ENCODE assay signal across 8 cellular contexts in genomic region chr15:49832421-49832980, GRCh38.
DNase-seq lines count a peak whose midpoint lies in the region; ATAC-seq and TF ChIP-seq lines count a peak whose summit lies in the region.

No MANE protein-coding gene starts in this region.

- no peaks in the 10 kb centered on the region for H3K9me3 ChIP-seq in liver (ENCODE audit: control insufficient read depth in 4 of 4, low read length in 3 of 4)
- no peaks in the 10 kb centered on the region for H3K9me3 ChIP-seq in esophagus squamous epithelium

- H3K9ac ChIP-seq in liver (ENCODE audit: low read depth in 1 of 2, low read length in 2 of 2): no peak overlapping the region

- peak; percentile 85 for TF ChIP-seq CTCF in LNCaP clone FGC (IDR thresholded peaks at IDR 0.05; ENCODE audit: control insufficient read depth, extremely low read depth, insufficient read depth)
- TF ChIP-seq CTCF in liver (IDR thresholded peaks at IDR 0.05; ENCODE audit: low read depth, low read length, missing input control): peak; percentile 17
- peak in 1 of 6 experiments; percentile 20 for TF ChIP-seq CTCF in esophagus squamous epithelium (IDR thresholded peaks at IDR 0.05)
- TF ChIP-seq CTCF in omental fat pad (IDR thresholded peaks at IDR 0.05): no peak

- peak; percentile 40 to 81 for TF ChIP-seq RAD21 in liver (IDR thresholded peaks at IDR 0.05)

- H3K27ac ChIP-seq in liver (ENCODE audit: low read depth in 1 of 2, low read length in 2 of 2) (no peak overlapping the region), esophagus squamous epithelium (peak overlapping the region in 1 of 4 donors; percentile 55)

- H3K27me3 ChIP-seq in liver (ENCODE audit: control insufficient read depth in 4 of 4, insufficient read depth in 4 of 4, low read length in 3 of 4) (no peaks in the 10 kb centered on the region), esophagus squamous epithelium (no peaks in the 10 kb centered on the region)

- in situ Hi-C loops in T47D (cut with HindIII; ENCODE audit: low pct_unique_long_range_greater_than_20kb, low sequenced_read_pairs): no loop called here

- H3K4me1 ChIP-seq in liver (ENCODE audit: control insufficient read depth in 4 of 4, insufficient read depth in 4 of 4, low read length in 3 of 4): no peaks in the 10 kb centered on the region
- no peaks in the 10 kb centered on the region for H3K4me1 ChIP-seq in esophagus squamous epithelium

- no peak overlapping the region for H3K4me3 ChIP-seq in LNCaP clone FGC (ENCODE audit: low read depth, low read length)
- no peak overlapping the region for H3K4me3 ChIP-seq in liver (ENCODE audit: low read depth in 1 of 3, low read length in 3 of 3)
- no peak overlapping the region for H3K4me3 ChIP-seq in esophagus squamous epithelium

- peak; percentile 73 for DNase-seq in DMS53 (lab: John Stamatoyannopoulos, UW)
- DNase-seq in LNCaP clone FGC (ENCODE audit: low read depth): no peak
- DNase-seq in T47D (ENCODE audit: low read depth in 1 of 2, low spot score in 1 of 2): peak; percentile 10 to 44
- DNase-seq in esophagus squamous epithelium (lab: John Stamatoyannopoulos, UW): no peak
- no peak for DNase-seq in omental fat pad (ENCODE audit: low spot score)
- DNase-seq in COLO829 (ENCODE audit: low spot score): no peak

- no peak for TF ChIP-seq POLR2A in esophagus squamous epithelium (IDR thresholded peaks at IDR 0.05)

- H3K36me3 ChIP-seq in liver (ENCODE audit: control insufficient read depth in 4 of 4, insufficient read depth in 3 of 4, low read depth in 1 of 4, low read length in 3 of 4) (no peaks in the 10 kb centered on the region), esophagus squamous epithelium (no peaks in the 10 kb centered on the region)

- intact Hi-C loops in esophagus squamous epithelium (cut with DNase I): no loop called here

- 49% methylated on average over 10 of the region's 10 CpGs for WGBS in liver
- 29 to 49% methylated on average over 8 to 10 of the region's 10 CpGs for WGBS in esophagus squamous epithelium, 2 donors

- ATAC-seq in GM21528 (IDR thresholded peaks at IDR 0.05; ENCODE audit: low FRiP score, unreplicated experiment) (no peak), omental fat pad (ENCODE audit: low FRiP score) (no peak)

TF ChIP-seq in liver, 16 proteins besides CTCF, POLR2A, EP300 and RAD21:
- TF ChIP-seq ATF3 (IDR thresholded peaks at IDR 0.05): no peak

Comparison
In these comparisons a context has a peak if more than half of its experiments do, and no peak if none do; other contexts are left out.
1. DNase-seq: peak in DMS53 (single experiment) and T47D (2 of 2); none in LNCaP clone FGC (single experiment), esophagus squamous epithelium (single experiment), omental fat pad (single experiment) and COLO829 (single experiment).
2. CTCF ChIP-seq: peak in LNCaP clone FGC (single experiment) and liver (single experiment); none in omental fat pad (0 of 3).